Comparison of ENCODE assay signal across 24 cellular contexts in the genomic region with DNA sequence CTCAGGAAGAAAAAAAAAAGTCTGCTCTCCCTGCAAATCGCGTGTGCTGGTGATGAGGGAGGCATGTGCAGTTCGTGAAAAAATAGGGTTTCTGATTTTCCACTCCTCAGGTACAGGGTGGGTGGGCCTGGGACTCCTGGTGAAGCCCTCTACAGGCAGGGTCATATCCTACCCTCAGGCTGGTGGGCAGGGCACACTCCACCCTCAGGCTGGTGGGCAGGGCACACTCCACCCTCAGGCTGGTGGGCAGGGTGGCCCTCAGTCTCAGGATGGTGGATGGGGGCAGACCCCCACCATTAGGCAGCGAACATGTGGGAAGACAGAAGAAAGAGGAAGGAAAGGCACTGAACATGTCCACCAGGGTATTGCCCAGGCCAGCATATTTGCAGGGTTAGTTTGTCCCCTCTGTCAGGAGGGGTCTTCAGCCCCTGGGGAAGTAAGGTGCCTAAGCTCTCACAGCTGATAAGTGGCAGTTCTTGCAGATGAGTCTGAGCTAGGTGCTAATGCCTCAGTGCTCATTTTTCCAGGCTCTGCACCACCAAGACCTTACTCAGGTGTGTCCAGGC.
"Had no signal": no experiment of that assay in that cellular context is flagged by ENCODE, and none has a peak within 500 bp of the region (broad histone marks: within the 10 kb centered on the region; RNA-seq: fewer than 3 reads in every experiment).

No MANE protein-coding gene starts in this region.

- H3K9me3 ChIP-seq: MG63, SJSA1 had no signal

- ATAC-seq: HepG2 had no signal

- H3K4me3 ChIP-seq: MG63, SJSA1, SK-N-MC had no signal

- H3K4me1 ChIP-seq: SJSA1 had no signal

- DNase-seq: IMR-90, Karpas-422, KG1, MG63, NCI-H1092, NCI-H1105 treated with DMSO at 0.1 percent for 48 hours, NCI-H1417 treated with DMSO at 0.1 percent for 48 hours, NCI-H146, NCI-H1694 treated with DMSO at 0.1 percent for 48 hours, NCI-H1930, NCI-H2081 treated with DMSO at 0.1 percent for 48 hours, NCI-H2171, NCI-H226, NCI-H446, NCI-H510A, NCI-H524 treated with DMSO at 0.1 percent for 48 hours, NCI-H69, NCI-H774, Right ventricle myocardium superior, RPMI8226, SIG-M5 had no signal

- H3K27me3 ChIP-seq: MG63, SJSA1 had no signal

- H3K27ac ChIP-seq: SJSA1, SK-N-MC had no signal

- H3K36me3 ChIP-seq: MG63, SJSA1 had no signal
